Comparison of ENCODE assay signal across 11 cellular contexts in genomic region chrX:67604979-67605703, GRCh38.
DNase-seq lines count a peak whose midpoint lies in the region; ATAC-seq and TF ChIP-seq lines count a peak whose summit lies in the region.
"Had no signal": no experiment of that assay in that cellular context is flagged by ENCODE, and none has a peak within 500 bp of the region (broad histone marks: within the 10 kb centered on the region; RNA-seq: fewer than 3 reads in every experiment).

No MANE protein-coding gene starts in this region.

- peak; percentile 26; the same call in 1 of the 2 replicates for TF ChIP-seq CTCF in BJ (IDR thresholded peaks at IDR 0.05; ENCODE audit: insufficient read depth, low read depth, low read length)
- peak; percentile 34 for TF ChIP-seq CTCF in astrocyte of the cerebellum (IDR thresholded peaks at IDR 0.05; ENCODE audit: low read depth, low read length, missing control alignments)
- no peak for TF ChIP-seq CTCF in type B pancreatic cell (conservative IDR thresholded peaks at IDR 0.05)

- ATAC-seq in HG03097 (IDR thresholded peaks at IDR 0.05; ENCODE audit: low FRiP score, unreplicated experiment) (peak; percentile 93), HG03460 (IDR thresholded peaks at IDR 0.05; ENCODE audit: unreplicated experiment) (no peak)

- H3K27me3 ChIP-seq in BJ (ENCODE audit: control insufficient read depth, insufficient read depth, low read length) = no peaks in the 10 kb centered on the region

- CTCF ChIA-PET in BJ (lab: Yijun Ruan, JAX) = no interaction called here

- H3K27me3 Mint-ChIP-seq in type B pancreatic cell = no peaks in the 10 kb centered on the region

- H3K9me3 Mint-ChIP-seq in type B pancreatic cell = no peaks in the 10 kb centered on the region

- no peak overlapping the region for H3K4me3 Mint-ChIP-seq in type B pancreatic cell

- POLR2A ChIA-PET in BJ (lab: Charles Lee) = interaction anchor here (0.6 kb wide), 1 partner anchor 176 kb away, joined by 4 read pairs; no protein-coding TSS in a partner anchor

- in situ Hi-C loops in astrocyte of the cerebellum (cut with HindIII; ENCODE audit: low sequenced_read_pairs) = no loop called here

- no peak overlapping the region for H3K27ac Mint-ChIP-seq in type B pancreatic cell

- no peaks in the 10 kb centered on the region for H3K4me1 Mint-ChIP-seq in type B pancreatic cell (ENCODE audit: unreplicated experiment)

- H3K4me3 ChIP-seq in BJ (ENCODE audit: low read depth, low read length) (no peak overlapping the region), astrocyte of the cerebellum (ENCODE audit: low read depth, low read length) (no peak overlapping the region)
- H3K4me3 ChIP-seq: lower lobe of right lung had no signal

- no peaks in the 10 kb centered on the region for H3K36me3 Mint-ChIP-seq in type B pancreatic cell

- no peaks in the 10 kb centered on the region for H3K36me3 ChIP-seq in BJ (ENCODE audit: control insufficient read depth, insufficient read depth, low read length)
- H3K36me3 ChIP-seq: lower lobe of right lung had no signal

- peak; percentile 79 for DNase-seq in BJ (ENCODE audit: low read depth)
- DNase-seq in astrocyte of the cerebellum (ENCODE audit: low read depth) = peak; percentile 81
- DNase-seq in kidney glomerular epithelial cell (lab: John Stamatoyannopoulos, UW) = peak; percentile 36
- no peak for DNase-seq in NCI-H2171 treated with DMSO at 0.1 percent for 48 hours (lab: John Stamatoyannopoulos, UW)
- no peak for DNase-seq in type B pancreatic cell (ENCODE audit: extremely low spot score, unreplicated experiment)
- no peak for DNase-seq in NCI-H1092 (lab: John Stamatoyannopoulos, UW)
- DNase-seq: DMS53, lower lobe of right lung, NCI-H1694 had no signal

Comparison
In these comparisons a context has a peak if more than half of its experiments do, and no peak if none do; other contexts are left out.
1. DNase-seq: peak in BJ (single experiment), astrocyte of the cerebellum (single experiment) and kidney glomerular epithelial cell (single experiment); none in NCI-H2171 treated with DMSO at 0.1 percent for 48 hours (single experiment), type B pancreatic cell (single experiment) and NCI-H1092 (single experiment).